ENCODE assay signal across 1 cellular context in the genomic region with DNA sequence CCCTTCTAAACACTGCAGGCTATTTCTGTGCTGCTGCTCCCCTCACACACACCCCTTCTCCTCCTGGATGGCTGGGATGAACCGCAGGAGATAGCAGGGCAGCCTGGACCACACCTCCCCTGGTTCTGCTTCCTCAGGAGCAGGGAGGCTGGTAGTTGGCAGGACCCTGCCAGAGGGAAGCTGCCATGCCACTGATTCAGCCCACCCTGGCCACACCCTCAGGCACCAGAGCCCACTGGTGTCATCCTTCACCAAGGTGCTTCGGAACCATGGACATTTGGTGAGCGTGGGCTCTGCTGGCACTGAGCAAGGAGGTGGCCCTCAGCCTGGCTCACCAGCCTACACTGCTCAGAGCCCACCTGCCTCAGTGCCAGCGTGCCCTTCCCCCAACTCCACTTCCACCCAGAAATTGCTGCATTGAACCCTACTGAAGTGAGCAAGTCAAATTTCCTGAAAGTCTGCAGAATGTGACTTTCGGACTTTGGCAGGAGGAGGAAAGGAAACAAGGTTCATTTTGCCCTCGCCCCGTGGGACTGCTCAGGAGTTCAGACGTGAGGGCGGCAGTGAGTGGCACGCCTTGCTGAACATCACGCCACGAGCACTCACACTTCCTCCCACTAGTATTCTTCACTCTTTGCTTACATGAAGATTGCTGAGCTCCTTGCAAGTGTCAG.
TF ChIP-seq lines count a peak whose summit lies in the region.

No MANE protein-coding gene starts in this region.

TF ChIP-seq in H1, 55 proteins besides CTCF, POLR2A, EP300 and RAD21:
- TF ChIP-seq RBBP5 (IDR thresholded peaks at IDR 0.05; ENCODE audit: borderline replicate concordance, low read depth, low read length) = 0 out of 2 replicates have a peak, but pooled peaks have one; percentile 14
- TF ChIP-seq CTBP2 (IDR thresholded peaks at IDR 0.05; ENCODE audit: borderline replicate concordance, insufficient read depth, insufficient read length, low read length) = no peak
- no peak for TF ChIP-seq CHD1 (IDR thresholded peaks at IDR 0.05; ENCODE audit: low read depth, low read length)
